Comparison of ENCODE assay signal across 13 cellular contexts in the genomic region with DNA sequence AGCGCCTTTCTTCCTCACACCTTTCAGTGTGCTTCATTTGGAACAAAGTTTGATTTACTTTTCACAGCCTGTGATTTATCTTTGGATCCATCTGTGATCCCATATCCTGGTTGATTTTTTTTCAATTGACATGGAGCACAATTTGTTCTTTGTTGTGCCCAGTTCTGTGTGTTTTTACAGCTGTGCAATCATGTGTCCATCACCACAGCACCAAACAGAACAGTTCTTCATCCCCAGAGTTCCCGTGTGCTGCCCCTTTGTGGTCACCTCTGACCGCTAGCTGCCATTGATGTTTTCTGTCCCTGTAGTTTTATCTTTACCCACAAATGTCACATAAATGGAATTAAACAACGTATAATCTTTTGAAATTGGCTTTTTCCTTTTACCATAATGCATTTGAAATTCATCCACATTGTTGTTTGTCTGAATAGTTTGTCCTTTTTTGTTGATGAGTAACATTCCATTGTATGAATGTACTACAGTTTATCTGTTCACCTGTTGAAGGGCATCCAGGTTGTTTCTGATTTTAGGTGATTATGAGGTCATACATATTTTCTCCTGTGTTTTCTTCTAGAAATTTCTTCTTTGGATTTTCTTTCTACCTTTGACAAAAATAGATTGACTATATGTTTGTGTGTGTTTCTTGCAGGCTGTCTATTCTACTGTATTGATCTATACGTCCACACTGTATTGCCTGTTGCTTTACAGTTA. TPM values are rescaled to one million over a fixed set of nuclear protein-coding genes. Genes with fewer than 3 reads are reported as not detected.
DNase-seq lines count a peak whose midpoint lies in the region; ATAC-seq and TF ChIP-seq lines count a peak whose summit lies in the region.
"Had no signal": no experiment of that assay in that cellular context is flagged by ENCODE, and none has a peak within 500 bp of the region (broad histone marks: within the 10 kb centered on the region; RNA-seq: fewer than 3 reads in every experiment).

No MANE protein-coding gene starts in this region.

- H3K4me3 Mint-ChIP-seq in HFFc6 (no peak overlapping the region), WTC11 (no peak overlapping the region)
- no peak overlapping the region for H3K4me3 Mint-ChIP-seq in activated T-cell treated with anti-CD3 and anti-CD28 coated beads, Interleukin-2, amount 50 U/mL, for 72 hours
- H3K4me3 Mint-ChIP-seq: CD4-positive, CD25-positive, alpha-beta regulatory T cell had no signal

- CTCF ChIA-PET in WTC11 (lab: Charles Lee): interaction anchor here (0.6 to 1.9 kb wide), 4 partner anchors 17 to 240 kb away, joined by 3 to 4 read pairs (median 4); partner anchors contain the start of genes MIGA1 and NEXN

- DNase-seq in HFFc6 (no peak), WTC11 (ENCODE audit: low spot score) (no peak), glomerular endothelial cell (ENCODE audit: extremely low read depth, low read depth, low spot score) (peak; percentile 50), skeletal muscle cell (ENCODE audit: low read depth) (peak; percentile 1), NCI-H2196 treated with DMSO at 0.1 percent for 48 hours (lab: John Stamatoyannopoulos, UW; ENCODE audit: unreplicated experiment) (no peak)
- no peak for DNase-seq in activated T-cell treated with anti-CD3 and anti-CD28 coated beads, Interleukin-2, amount 50 U/mL, for 72 hours
- DNase-seq: activated naive CD4-positive, alpha-beta T cell treated with anti-CD3 and anti-CD28 coated beads, Interleukin-2, amount 50 U/mL, for 16 hours; CD4-positive, CD25-positive, alpha-beta regulatory T cell; islet precursor cell; NCI-H526 treated with DMSO at 0.1 percent for 48 hours; right cardiac atrium; SHP77 treated with DMSO at 0.1 percent for 48 hours had no signal

- no peak overlapping the region for H3K4me3 ChIP-seq in skeletal muscle cell (ENCODE audit: low read depth, low read length)

- H3K36me3 Mint-ChIP-seq in HFFc6 (ENCODE audit: low read depth) (peaks cover 14% of the 10 kb centered on the region), WTC11 (no peaks in the 10 kb centered on the region)
- peaks cover 0 to 2% of the 10 kb centered on the region in 2 donors for H3K36me3 Mint-ChIP-seq in activated T-cell treated with anti-CD3 and anti-CD28 coated beads, Interleukin-2, amount 50 U/mL, for 72 hours (ENCODE audit: insufficient read depth in 2 of 2)

- H3K27me3 Mint-ChIP-seq in HFFc6 (ENCODE audit: insufficient read depth) (no peaks in the 10 kb centered on the region), WTC11 (ENCODE audit: low read depth) (no peaks in the 10 kb centered on the region; the same call in 1 of the 2 replicates)
- H3K27me3 Mint-ChIP-seq in activated T-cell treated with anti-CD3 and anti-CD28 coated beads, Interleukin-2, amount 50 U/mL, for 72 hours (ENCODE audit: low read depth): no peaks in the 10 kb centered on the region
- H3K27me3 Mint-ChIP-seq: CD4-positive, CD25-positive, alpha-beta regulatory T cell had no signal

- no peak for TF ChIP-seq CTCF in HFFc6 (IDR thresholded peaks at IDR 0.05)
- no peak for TF ChIP-seq CTCF in WTC11 (IDR thresholded peaks at IDR 0.05)

- H3K27ac Mint-ChIP-seq in HFFc6 (0 out of 2 replicates have a peak overlapping the region, but pooled peaks have one; percentile 4), WTC11 (peak overlapping the region; percentile 53; the same call in 1 of the 2 replicates)
- H3K27ac Mint-ChIP-seq in activated T-cell treated with anti-CD3 and anti-CD28 coated beads, Interleukin-2, amount 50 U/mL, for 72 hours: no peak overlapping the region

- POLR2A ChIA-PET in WTC11 (lab: Charles Lee): interaction anchor here (0.5 kb wide), 1 partner anchor 475 kb away, joined by 5 read pairs; no protein-coding TSS in a partner anchor

- H3K9me3 Mint-ChIP-seq in HFFc6 (no peaks in the 10 kb centered on the region), WTC11 (no peaks in the 10 kb centered on the region)
- H3K9me3 Mint-ChIP-seq in activated T-cell treated with anti-CD3 and anti-CD28 coated beads, Interleukin-2, amount 50 U/mL, for 72 hours: no peaks in the 10 kb centered on the region
- H3K9me3 Mint-ChIP-seq: CD4-positive, CD25-positive, alpha-beta regulatory T cell had no signal

- H3K4me1 Mint-ChIP-seq in HFFc6 (ENCODE audit: low read depth) (peaks cover 20% of the 10 kb centered on the region), WTC11 (no peaks in the 10 kb centered on the region)
- H3K4me1 Mint-ChIP-seq in activated T-cell treated with anti-CD3 and anti-CD28 coated beads, Interleukin-2, amount 50 U/mL, for 72 hours (ENCODE audit: low read depth): peaks cover 10% of the 10 kb centered on the region

- no peak for ATAC-seq in WTC11
- no peak for ATAC-seq in GM21786 (IDR thresholded peaks at IDR 0.05; ENCODE audit: unreplicated experiment)
- no peak for ATAC-seq in activated T-cell treated with anti-CD3 and anti-CD28 coated beads, Interleukin-2, amount 50 U/mL, for 72 hours (replicated peaks in 1 of 2)
- ATAC-seq: right cardiac atrium had no signal

TF ChIP-seq in WTC11, 78 proteins besides CTCF, POLR2A, EP300 and RAD21 (continues in another document):
- TF ChIP-seq SP1 (CRISPR knock-in tag; conservative IDR thresholded peaks at IDR 0.05) (no peak), ATF1 (CRISPR knock-in tag; IDR thresholded peaks at IDR 0.05) (no peak), ZSCAN18 (CRISPR knock-in tag; IDR thresholded peaks at IDR 0.05) (no peak), ZNF317 (CRISPR knock-in tag; IDR thresholded peaks at IDR 0.05; ENCODE audit: borderline replicate concordance, low read depth) (no peak), RORB (CRISPR knock-in tag; IDR thresholded peaks at IDR 0.05) (no peak), TP53 (CRISPR knock-in tag; IDR thresholded peaks at IDR 0.05) (no peak), PRRX2 (CRISPR knock-in tag; IDR thresholded peaks at IDR 0.05) (no peak), ARID4B (CRISPR knock-in tag; IDR thresholded peaks at IDR 0.05; ENCODE audit: borderline replicate concordance) (no peak), IRF1 (CRISPR knock-in tag; IDR thresholded peaks at IDR 0.05) (no peak)

RNA-seq across cellular contexts. Expression of gene MIGA1, which starts 17.4 kb away (rescaled TPM):
- 10 to 100 TPM; 17.8 to 23.4 (median 21.4) TPM for total RNA-seq in HFFc6 (2021; fragmentation: NEBNext Ultra II Directional; extraction: Animal tissue kit (Norgen Biotek cat#: 25700))
- 6.0 to 6.3 TPM (median 6.2 TPM) in 3 replicates for total RNA-seq in WTC11 (2021)
- 10.9 and 14.4 TPM in 2 replicates for total RNA-seq in glomerular endothelial cell
- total RNA-seq in activated T-cell treated with anti-CD3 and anti-CD28 coated beads, Interleukin-2, amount 50 U/mL, for 72 hours: 10 to 100 TPM; 11.9 to 12.4 TPM

RNA-seq across cellular contexts. Expression of gene USP33, which starts 37.2 kb away (rescaled TPM):
- total RNA-seq in HFFc6 (2021; fragmentation: NEBNext Ultra II Directional; extraction: Animal tissue kit (Norgen Biotek cat#: 25700)): 10 to 100 TPM; 44.0 to 55.6 (median 50.5) TPM
- 57.5 to 61.6 TPM (median 59.9 TPM) in 3 replicates for total RNA-seq in WTC11 (2021)
- total RNA-seq in glomerular endothelial cell: 30.8 and 45.9 TPM in 2 replicates
- 10 to 100 TPM; 46.6 to 47.1 TPM for total RNA-seq in activated T-cell treated with anti-CD3 and anti-CD28 coated beads, Interleukin-2, amount 50 U/mL, for 72 hours

Comparison
In these comparisons a context has a peak if more than half of its experiments do, and no peak if none do; other contexts are left out.
1. DNase-seq: peak in glomerular endothelial cell (single experiment) and skeletal muscle cell (single experiment); none in HFFc6 (single experiment), WTC11 (single experiment), NCI-H2196 treated with DMSO at 0.1 percent for 48 hours (single experiment) and activated T-cell treated with anti-CD3 and anti-CD28 coated beads, Interleukin-2, amount 50 U/mL, for 72 hours (0 of 2).